Comparison of ENCODE assay signal across 17 cellular contexts in genomic region chr12:76043377-76043776, GRCh38. TPM values are rescaled to one million over a fixed set of nuclear protein-coding genes. Genes with fewer than 3 reads are reported as not detected.
DNase-seq lines count a peak whose midpoint lies in the region; ATAC-seq, FAIRE-seq and TF ChIP-seq lines count a peak whose summit lies in the region.
"Had no signal": no experiment of that assay in that cellular context is flagged by ENCODE, and none has a peak within 500 bp of the region (broad histone marks: within the 10 kb centered on the region; RNA-seq: fewer than 3 reads in every experiment).

No MANE protein-coding gene starts in this region.

- H3K4me3 ChIP-seq in GM23338 (no peak overlapping the region), H1 (ENCODE audit: extremely low read depth in 1 of 4, insufficient read depth in 2 of 4, low read depth in 3 of 4, low read length in 4 of 4) (no peak overlapping the region)

- no peak overlapping the region for H2BK5ac ChIP-seq in H1 (ENCODE audit: low read depth, low read length)

- peaks cover 2% of the 10 kb centered on the region; the same call in 1 of the 2 replicates for H3F3A ChIP-seq in GM23338 (replicated peaks; ENCODE audit: low read depth)

- H3K4me2 ChIP-seq in GM23338 (no peak overlapping the region), H1 (ENCODE audit: insufficient read depth in 1 of 2, low read depth in 2 of 2, low read length in 2 of 2) (no peak overlapping the region)

- POLR2A ChIA-PET in WTC11 (lab: Charles Lee), result no interaction called here
- POLR2A ChIA-PET in H1 (lab: Charles Lee; ENCODE audit: partially characterized antibody), result interaction anchor here (0.6 to 5.6 kb wide), 5 partner anchors 12 to 385 kb away, joined by 3 to 42 read pairs (median 3); partner anchors contain the start of gene PHLDA1

- no peaks in the 10 kb centered on the region for H3K23me2 ChIP-seq in H1 (ENCODE audit: low read depth, low read length)

- no peak overlapping the region for H4K5ac ChIP-seq in H1 (ENCODE audit: insufficient read length, low read depth, low read length)

- no peak overlapping the region for H2BK15ac ChIP-seq in H1 (ENCODE audit: low read length)

- H3K56ac ChIP-seq in H1 (replicated peaks; ENCODE audit: insufficient read length, low read depth, low read length), result no peak overlapping the region

- H3K4me1 ChIP-seq in GM23338 (ENCODE audit: insufficient read depth) (peaks cover 24% of the 10 kb centered on the region), H1 (replicated peaks in 1 of 4; ENCODE audit: control insufficient read depth in 3 of 4, insufficient read depth in 4 of 4, low read length in 3 of 4) (peaks cover 0 to 4% (median 0%) of the 10 kb centered on the region in 4 experiments; a peak in 1 of 7 replicates)

- no peak overlapping the region for H2BK12ac ChIP-seq in H1 (ENCODE audit: low read depth, low read length)

- H4K8ac ChIP-seq in H1 (ENCODE audit: extremely low read depth, insufficient read depth, low read length), result no peak overlapping the region

- H2AK5ac ChIP-seq in H1 (ENCODE audit: low read depth, low read length), result no peak overlapping the region

- no peaks in the 10 kb centered on the region for H3K9me2 ChIP-seq in GM23338 (ENCODE audit: insufficient read depth)

- TF ChIP-seq POLR2A in H1 (IDR thresholded peaks at IDR 0.05; ENCODE audit: control extremely low read depth in 1 of 2, low read depth in 2 of 2, low read length in 2 of 2), result peak; percentile 39 to 44; a peak in 2 of 3 replicates

- no peak for FAIRE-seq in H1 (lab: Jason Lieb, UNC)
- FAIRE-seq: A204.1, GM18507 had no signal

- 92% methylated on average over 4 of the region's 4 CpGs; no CpG with 5 or more reads in 1 of the 2 experiments for WGBS in H1 (ENCODE audit: extremely low coverage in 1 of 2, insufficient coverage in 1 of 2, insufficient read length in 1 of 2, insufficient replicate concordance in 2 of 2, low coverage in 1 of 2, low lambda C conversion rate in 2 of 2, missing lambda C conversion rate in 1 of 2), 2 experiments

- no peak for DNase-seq in activated naive CD4-positive, alpha-beta T cell treated with anti-CD3 and anti-CD28 coated beads, Interleukin-2, amount 50 U/mL, for 72 hours (ENCODE audit: low spot score in 2 of 2)
- DNase-seq in GM23338 (ENCODE audit: low spot score) (no peak), WTC11 (ENCODE audit: low spot score) (no peak), H1 (ENCODE audit: low read depth in 1 of 2, low spot score in 2 of 2) (no peak), medulla oblongata (ENCODE audit: extremely low spot score) (no peak)
- DNase-seq: C1 segment of cervical spinal cord; CD4-positive, alpha-beta T cell; DND-41; GDM1; GOT3; KBM-7 had no signal

- H3K9me3 Mint-ChIP-seq in activated naive CD4-positive, alpha-beta T cell treated with anti-CD3 and anti-CD28 coated beads, Interleukin-2, amount 50 U/mL, for 24 hours, result no peaks in the 10 kb centered on the region
- no peaks in the 10 kb centered on the region for H3K9me3 Mint-ChIP-seq in activated naive CD4-positive, alpha-beta T cell treated with anti-CD3 and anti-CD28 coated beads, Interleukin-2, amount 50 U/mL, for 72 hours
- H3K9me3 Mint-ChIP-seq in GM23338 (no peaks in the 10 kb centered on the region), WTC11 (no peaks in the 10 kb centered on the region)
- H3K9me3 Mint-ChIP-seq: CD4-positive, alpha-beta T cell had no signal

- no peaks in the 10 kb centered on the region for H3K79me1 ChIP-seq in H1 (ENCODE audit: low read depth, low read length)

- H2BK120ac ChIP-seq in H1 (replicated peaks; ENCODE audit: low read depth, low read length), result no peak overlapping the region

- no peak overlapping the region for H4K91ac ChIP-seq in H1 (replicated peaks; ENCODE audit: insufficient read length, low read length)

- TF ChIP-seq EP300 in H1 (IDR thresholded peaks at IDR 0.05; ENCODE audit: borderline replicate concordance in 1 of 2, low read depth in 2 of 2, low read length in 2 of 2), result no peak

- peaks cover 5% of the 10 kb centered on the region for H3K4me1 Mint-ChIP-seq in activated naive CD4-positive, alpha-beta T cell treated with anti-CD3 and anti-CD28 coated beads, Interleukin-2, amount 50 U/mL, for 24 hours
- H3K4me1 Mint-ChIP-seq in GM23338 (peaks cover 27% of the 10 kb centered on the region), WTC11 (peaks cover 35% of the 10 kb centered on the region)
- H3K4me1 Mint-ChIP-seq: B cell had no signal

- H3K18ac ChIP-seq in H1 (ENCODE audit: extremely low read depth, low read length), result no peak overlapping the region

- peaks cover 7% of the 10 kb centered on the region for H3K36me3 Mint-ChIP-seq in activated naive CD4-positive, alpha-beta T cell treated with anti-CD3 and anti-CD28 coated beads, Interleukin-2, amount 50 U/mL, for 24 hours
- H3K36me3 Mint-ChIP-seq in activated naive CD4-positive, alpha-beta T cell treated with anti-CD3 and anti-CD28 coated beads, Interleukin-2, amount 50 U/mL, for 72 hours, result peaks cover 0 to under 1% of the 10 kb centered on the region in 2 donors
- H3K36me3 Mint-ChIP-seq in GM23338 (ENCODE audit: low read depth) (peaks cover 33% of the 10 kb centered on the region), WTC11 (peaks cover 23% of the 10 kb centered on the region)

- H3K27ac ChIP-seq in GM23338 (ENCODE audit: low read depth) (0 out of 2 replicates have a peak overlapping the region, but pooled peaks have one; percentile 1), H1 (ENCODE audit: low read depth, low read length) (no peak overlapping the region)

- H3K79me2 ChIP-seq in GM23338 (replicated peaks; ENCODE audit: insufficient read depth) (no peaks in the 10 kb centered on the region), H1 (ENCODE audit: control insufficient read depth in 1 of 2, insufficient read depth in 2 of 2, low read length in 2 of 2) (no peaks in the 10 kb centered on the region)

- H2AFZ ChIP-seq in GM23338, result no peak overlapping the region
- H2AFZ ChIP-seq in H1 (ENCODE audit: low read length), result no peak overlapping the region

- H2BK20ac ChIP-seq in H1 (ENCODE audit: low read length), result no peak overlapping the region

- H3K4me3 Mint-ChIP-seq in activated naive CD4-positive, alpha-beta T cell treated with anti-CD3 and anti-CD28 coated beads, Interleukin-2, amount 50 U/mL, for 24 hours, result no peak overlapping the region
- H3K4me3 Mint-ChIP-seq in GM23338 (no peak overlapping the region), WTC11 (no peak overlapping the region)
- H3K4me3 Mint-ChIP-seq: B cell; CD4-positive, alpha-beta T cell had no signal

- H3K4ac ChIP-seq in H1 (replicated peaks; ENCODE audit: insufficient read length, low read depth, low read length), result no peak overlapping the region

- TF ChIP-seq RAD21 in H1 (IDR thresholded peaks at IDR 0.05 in 1 of 2, conservative IDR thresholded peaks at IDR 0.05 in 1 of 2; ENCODE audit: low read depth in 2 of 2, low read length in 2 of 2), result no peak

- H3K27me3 ChIP-seq in GM23338 (ENCODE audit: insufficient read depth), result no peaks in the 10 kb centered on the region
- no peaks in the 10 kb centered on the region for H3K27me3 ChIP-seq in H1 (replicated peaks in 1 of 4; ENCODE audit: control insufficient read depth in 3 of 4, extremely low read depth in 1 of 4, insufficient read depth in 3 of 4, low read length in 3 of 4)

- H4K20me1 ChIP-seq in GM23338 (replicated peaks; ENCODE audit: insufficient read depth) (no peaks in the 10 kb centered on the region), H1 (replicated peaks in 1 of 2; ENCODE audit: control insufficient read depth in 1 of 2, insufficient read depth in 2 of 2, low read length in 2 of 2) (peaks cover 0 to 2% of the 10 kb centered on the region in 2 experiments)

- H3K23ac ChIP-seq in H1 (ENCODE audit: insufficient read length), result no peak overlapping the region

- H3K36me3 ChIP-seq in GM23338 (ENCODE audit: insufficient read depth) (peaks cover 20% of the 10 kb centered on the region; the same call in 1 of the 2 replicates), H1 (ENCODE audit: control insufficient read depth in 2 of 4, insufficient read depth in 4 of 4, low read length in 3 of 4) (peaks cover 0 to 46% (median 7%) of the 10 kb centered on the region in 4 experiments; a peak in 5 of 8 replicates)

- no peak overlapping the region for H3K9ac ChIP-seq in H1 (replicated peaks in 1 of 4; ENCODE audit: extremely low read depth in 1 of 4, low read depth in 3 of 4, low read length in 3 of 4)

- TF ChIP-seq CTCF in GM23338 (conservative IDR thresholded peaks at IDR 0.05; ENCODE audit: low read depth in 2 of 2) (no peak), WTC11 (IDR thresholded peaks at IDR 0.05) (no peak), H1 (IDR thresholded peaks at IDR 0.05; ENCODE audit: control extremely low read depth in 1 of 3, insufficient read depth in 1 of 3, low read depth in 1 of 3, low read length in 3 of 3) (no peak)

- no peak overlapping the region for H3K14ac ChIP-seq in H1 (ENCODE audit: insufficient read length)

- CTCF ChIA-PET in WTC11 (lab: Charles Lee) (no interaction called here), H1 (lab: Charles Lee; ENCODE audit: partially characterized antibody) (interaction anchor here (0.6 to 1.5 kb wide), 3 partner anchors 10 to 39 kb away, joined by 3 read pairs; no protein-coding TSS in a partner anchor)

- H3K27ac Mint-ChIP-seq in activated naive CD4-positive, alpha-beta T cell treated with anti-CD3 and anti-CD28 coated beads, Interleukin-2, amount 50 U/mL, for 24 hours, result peak overlapping the region; percentile 71
- H3K27ac Mint-ChIP-seq in activated naive CD4-positive, alpha-beta T cell treated with anti-CD3 and anti-CD28 coated beads, Interleukin-2, amount 50 U/mL, for 72 hours, result no peak overlapping the region
- H3K27ac Mint-ChIP-seq in GM23338 (peak overlapping the region; percentile 59; the same call in 1 of the 2 replicates), WTC11 (0 out of 2 replicates have a peak overlapping the region, but pooled peaks have one; percentile 6)
- H3K27ac Mint-ChIP-seq: B cell; CD4-positive, alpha-beta T cell had no signal

- no peaks in the 10 kb centered on the region for H3K9me3 ChIP-seq in H1 (ENCODE audit: insufficient read depth in 2 of 2, low read depth in 1 of 2, low read length in 1 of 2)

- ATAC-seq in activated naive CD4-positive, alpha-beta T cell treated with anti-CD3 and anti-CD28 coated beads, Interleukin-2, amount 50 U/mL, for 72 hours, result no peak
- ATAC-seq in GM23338 (no peak), WTC11 (no peak), GM18502 (IDR thresholded peaks at IDR 0.05; ENCODE audit: poor library complexity, unreplicated experiment) (no peak)
- ATAC-seq: HCT116 had no signal

- no peaks in the 10 kb centered on the region for H3K27me3 Mint-ChIP-seq in activated naive CD4-positive, alpha-beta T cell treated with anti-CD3 and anti-CD28 coated beads, Interleukin-2, amount 50 U/mL, for 24 hours
- H3K27me3 Mint-ChIP-seq in GM23338 (ENCODE audit: insufficient read depth, low read depth, poor library complexity) (peaks cover 7% of the 10 kb centered on the region), WTC11 (ENCODE audit: low read depth) (no peaks in the 10 kb centered on the region)
- H3K27me3 Mint-ChIP-seq: B cell; CD4-positive, alpha-beta T cell had no signal

RNA-seq across cellular contexts. Expression of gene PHLDA1, which starts 11.8 kb away (rescaled TPM):
- 10 to 100 TPM in 1 of 2 donors, 1 to 10 TPM in 1; 5.5 to 15.1 TPM for total RNA-seq in activated naive CD4-positive, alpha-beta T cell treated with anti-CD3 and anti-CD28 coated beads, Interleukin-2, amount 50 U/mL, for 72 hours
- 19.3 and 21.6 TPM in 2 replicates for total RNA-seq in GM23338 (2014; rRNA removed; shearing (Covaris generic))
- polyA plus RNA-seq in GM23338 (2016; fragmentation: Nextera tagmentation; extraction: Ambion mirVana), result 11.6 and 11.7 TPM in 2 replicates
- 34.9 to 51.3 TPM (median 51.1 TPM) in 3 replicates for total RNA-seq in WTC11 (2021)
- 19.4 and 19.8 TPM in 2 replicates for total RNA-seq in H1 (2021; fragmentation: NEBNext Ultra II Directional; extraction: Animal tissue kit (Norgen Biotek cat#: 25700))
- 18.6 and 18.9 TPM in 2 replicates for polyA plus RNA-seq in H1 (2011; rRNA removed)
- polyA plus RNA-seq in H1 (2011; cell fraction: cytosol; rRNA removed), result 14.4 TPM
- 8.7 TPM for polyA plus RNA-seq in H1 (2011; cell fraction: nucleus; rRNA removed)
- 14.0 to 17.3 TPM (median 16.6 TPM) in 4 replicates for polyA plus RNA-seq in H1 (2012, experiment 1 of 2)
- polyA plus RNA-seq in H1 (2012, experiment 2 of 2), result 8.5 TPM
- 13.1 TPM for polyA plus RNA-seq in H1 (2013, experiment 1 of 2)
- polyA plus RNA-seq in H1 (2013, experiment 2 of 2), result 13.4 TPM
- 10.9 and 13.3 TPM in 2 replicates for polyA minus RNA-seq in H1 (2011; rRNA and poly(A)+ RNA removed)
- 27.4 TPM for polyA minus RNA-seq in H1 (2011; cell fraction: cytosol; rRNA and poly(A)+ RNA removed)
- polyA minus RNA-seq in H1 (2011; cell fraction: nucleus; rRNA and poly(A)+ RNA removed), result 19.7 TPM

RNA-seq across cellular contexts. Expression of gene NAP1L1, which starts 41.1 kb away (rescaled TPM):
- 100 to 1,000 TPM; 835 to 875 TPM for total RNA-seq in activated naive CD4-positive, alpha-beta T cell treated with anti-CD3 and anti-CD28 coated beads, Interleukin-2, amount 50 U/mL, for 72 hours
- total RNA-seq in GM23338 (2014; rRNA removed; shearing (Covaris generic)), result 658 and 693 TPM in 2 replicates
- polyA plus RNA-seq in GM23338 (2016; fragmentation: Nextera tagmentation; extraction: Ambion mirVana) (996 and 999 TPM in 2 replicates), H1 (2011; rRNA removed) (145 and 202 TPM in 2 replicates)
- 946 to 1,010 TPM (median 968 TPM) in 3 replicates for total RNA-seq in WTC11 (2021)
- 1,114 and 1,159 TPM in 2 replicates for total RNA-seq in H1 (2021; fragmentation: NEBNext Ultra II Directional; extraction: Animal tissue kit (Norgen Biotek cat#: 25700))
- polyA plus RNA-seq in H1 (2011; cell fraction: cytosol; rRNA removed), result 348 TPM
- polyA plus RNA-seq in H1 (2011; cell fraction: nucleus; rRNA removed), result 296 TPM
- polyA plus RNA-seq in H1 (2012, experiment 1 of 2), result 563 to 1,179 TPM (median 624 TPM) in 4 replicates
- polyA plus RNA-seq in H1 (2012, experiment 2 of 2), result 101 TPM
- polyA plus RNA-seq in H1 (2013, experiment 1 of 2), result 1,709 TPM
- polyA plus RNA-seq in H1 (2013, experiment 2 of 2), result 1,591 TPM
- 124 and 173 TPM in 2 replicates for polyA minus RNA-seq in H1 (2011; rRNA and poly(A)+ RNA removed)
- polyA minus RNA-seq in H1 (2011; cell fraction: cytosol; rRNA and poly(A)+ RNA removed), result 294 TPM
- 600 TPM for polyA minus RNA-seq in H1 (2011; cell fraction: nucleus; rRNA and poly(A)+ RNA removed)

Comparison
In these comparisons a context has a peak if more than half of its experiments do, and no peak if none do; other contexts are left out.
1. H3K27ac Mint-ChIP-seq: peak in activated naive CD4-positive, alpha-beta T cell treated with anti-CD3 and anti-CD28 coated beads, Interleukin-2, amount 50 U/mL, for 24 hours (single experiment), GM23338 (single experiment) and WTC11 (single experiment); none in activated naive CD4-positive, alpha-beta T cell treated with anti-CD3 and anti-CD28 coated beads, Interleukin-2, amount 50 U/mL, for 72 hours (0 of 2).